ENCODE assay signal across 12 cellular contexts in the genomic region with DNA sequence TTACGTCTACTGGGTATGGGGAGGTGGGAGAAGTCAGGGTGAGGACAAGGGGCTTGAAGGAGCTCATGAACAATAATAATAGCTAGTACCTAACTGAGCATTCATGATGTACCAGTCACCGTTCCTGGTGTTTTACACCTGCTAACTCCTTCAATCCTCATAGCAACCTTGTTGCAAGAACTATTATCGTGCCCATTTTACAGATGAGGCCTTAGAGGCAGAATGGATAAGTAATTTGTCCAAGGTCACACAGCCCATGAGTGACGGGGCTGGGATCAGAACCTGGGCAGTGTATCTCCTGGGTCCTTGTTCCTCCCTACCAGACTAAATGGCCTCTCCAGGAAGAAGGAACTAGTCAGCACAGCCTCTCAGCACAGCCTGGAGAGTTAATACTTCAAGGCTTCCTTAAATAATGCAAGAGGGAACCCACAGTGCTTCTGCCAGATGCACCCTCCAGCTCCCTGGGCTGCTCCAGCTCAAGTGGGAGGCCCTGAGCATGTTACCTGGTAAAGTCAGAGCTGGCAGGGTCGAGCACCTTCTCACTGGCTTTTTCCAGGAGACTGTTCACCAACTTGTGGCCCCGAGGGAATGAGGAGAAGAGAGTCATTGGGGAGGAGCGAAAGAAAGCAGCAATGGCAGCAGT.
"Had no signal": no experiment of that assay in that cellular context is flagged by ENCODE, and none has a peak within 500 bp of the region (broad histone marks: within the 10 kb centered on the region; RNA-seq: fewer than 3 reads in every experiment).

No MANE protein-coding gene starts in this region.

- H3K4me1 ChIP-seq: parathyroid adenoma, stomach had no signal

- H3K4me3 ChIP-seq: stomach, thoracic aorta had no signal

- H3K9me3 ChIP-seq: stomach, thoracic aorta had no signal

- H3K9me3 Mint-ChIP-seq: activated T-helper 2 cell treated with anti-CD3 and anti-CD28 coated beads, Interferon-gamma antibody, Interleukin-2, Interleukin-4, amounts not matched to agents 10 μg/mL and 5 μg/mL and 100 μg/mL, durations not matched to agents 14 hours and 24 hours and 36 hours; natural killer cell had no signal

- ATAC-seq: natural killer cell had no signal

- DNase-seq: activated naive CD4-positive, alpha-beta T cell treated with anti-CD3 and anti-CD28 coated beads, Interleukin-2, amount 50 U/mL, for 16 hours; amniotic stem cell; brain microvascular endothelial cell; hypothalamus; kidney glomerular epithelial cell; natural killer cell; stimulated activated CD4-positive, alpha-beta T cell treated with anti-CD3 and anti-CD28 coated beads, Interleukin-4, amount 100 ng/mL, for 4 hours; stomach; T-helper 2 cell had no signal

- H3K27ac ChIP-seq: brain microvascular endothelial cell, parathyroid adenoma, stomach, thoracic aorta had no signal

- H3K9ac ChIP-seq: parathyroid adenoma had no signal

- H3K36me3 Mint-ChIP-seq: natural killer cell had no signal

- H3K27me3 ChIP-seq: brain microvascular endothelial cell, stomach had no signal

- H3K4me1 Mint-ChIP-seq: natural killer cell had no signal

- H3K4me3 Mint-ChIP-seq: natural killer cell had no signal

- H2AFZ ChIP-seq: parathyroid adenoma had no signal

- H3K27ac Mint-ChIP-seq: activated T-helper 2 cell treated with anti-CD3 and anti-CD28 coated beads, Interferon-gamma antibody, Interleukin-2, Interleukin-4, amounts not matched to agents 10 μg/mL and 5 μg/mL and 100 μg/mL, durations not matched to agents 14 hours and 24 hours and 36 hours; natural killer cell had no signal
